In genomic region chr5:181219262-181220177, GRCh38 we compare ENCODE assay signal across 1 cellular context.
A peak's percentile ranks its signal among the peaks of the same experiment; 100 is the strongest.
TF ChIP-seq lines count a peak whose summit lies in the region.

No MANE protein-coding gene starts in this region.

TF ChIP-seq in H1, 55 proteins besides CTCF, POLR2A, EP300 and RAD21:
- TF ChIP-seq MAX (IDR thresholded peaks at IDR 0.05) (no peak), CEBPB (IDR thresholded peaks at IDR 0.05; ENCODE audit: low read depth, low read length) (0 out of 2 replicates have a peak, but pooled peaks have one; percentile 21), ZNF274 (IDR thresholded peaks at IDR 0.05; ENCODE audit: borderline replicate concordance, extremely low read depth, low read length) (no peak), ASH2L (IDR thresholded peaks at IDR 0.05; ENCODE audit: low read length) (no peak)
TF ChIP-seq in H1: peak in this region for 1.
